Comparison of ENCODE assay signal across 8 cellular contexts in genomic region chr12:49357099-49357678, GRCh38. TPM values are rescaled to one million over a fixed set of nuclear protein-coding genes. Genes with fewer than 3 reads are reported as not detected.
DNase-seq lines count a peak whose midpoint lies in the region; ATAC-seq and TF ChIP-seq lines count a peak whose summit lies in the region.

No MANE protein-coding gene starts in this region.

- no peaks in the 10 kb centered on the region for H3K27me3 ChIP-seq in RWPE2 (ENCODE audit: insufficient read depth, poor library complexity, severe bottlenecking)
- H3K27me3 ChIP-seq in gastroesophageal sphincter: peaks cover 52% of the 10 kb centered on the region

- ATAC-seq in natural killer cell (no peak), RWPE2 (ENCODE audit: low read depth) (peak; percentile 70), gastroesophageal sphincter (no peak), GM21367 (IDR thresholded peaks at IDR 0.05; ENCODE audit: unreplicated experiment) (no peak)
- ATAC-seq in natural killer cell treated with Interleukin-12 subunit alpha and Interleukin-12 subunit beta and Interleukin-15 and Interleukin-18, amount 100 ng/mL, for 72 hours: no peak

- peaks cover 28% of the 10 kb centered on the region for H3K4me1 ChIP-seq in RWPE2 (ENCODE audit: insufficient read depth, poor library complexity, severe bottlenecking)
- H3K4me1 ChIP-seq in gastroesophageal sphincter: peaks cover 0 to 7% (median 0%) of the 10 kb centered on the region in 3 donors

- H3K27ac ChIP-seq in RWPE2 (ENCODE audit: poor library complexity, severe bottlenecking) (peak overlapping the region; percentile 54), gastroesophageal sphincter (no peak overlapping the region)

- H3K4me3 ChIP-seq in RWPE2 (ENCODE audit: severe bottlenecking): no peak overlapping the region
- no peak overlapping the region for H3K4me3 ChIP-seq in gastroesophageal sphincter

- WGBS in gastroesophageal sphincter (ENCODE audit: low coverage in 1 of 2), 2 donors: 12 to 19% methylated on average over 3 of the region's 3 CpGs

- no peaks in the 10 kb centered on the region for H3K36me3 Mint-ChIP-seq in natural killer cell
- H3K36me3 Mint-ChIP-seq in natural killer cell treated with Interleukin-12 subunit alpha and Interleukin-12 subunit beta and Interleukin-15 and Interleukin-18, amount 100 ng/mL, for 72 hours: no peaks in the 10 kb centered on the region

- TF ChIP-seq CTCF in natural killer cell (IDR thresholded peaks at IDR 0.05): peak; percentile 43
- peak; percentile 76 for TF ChIP-seq CTCF in RWPE2 (IDR thresholded peaks at IDR 0.05; ENCODE audit: poor library complexity, severe bottlenecking)
- TF ChIP-seq CTCF in gastroesophageal sphincter (IDR thresholded peaks at IDR 0.05): peak in 3 of 4 experiments; percentile 24 to 34 (median 34)

- no peak for TF ChIP-seq EP300 in gastroesophageal sphincter (IDR thresholded peaks at IDR 0.05)

- intact Hi-C loops in natural killer cell (cut with micrococcal nuclease): no loop called here

- H3K4me1 Mint-ChIP-seq in natural killer cell: peaks cover 7% of the 10 kb centered on the region in 2 donors
- H3K4me1 Mint-ChIP-seq in natural killer cell treated with Interleukin-12 subunit alpha and Interleukin-12 subunit beta and Interleukin-15 and Interleukin-18, amount 100 ng/mL, for 72 hours (ENCODE audit: low read depth in 2 of 2): no peaks in the 10 kb centered on the region

- no peak overlapping the region for H3K27ac Mint-ChIP-seq in natural killer cell
- H3K27ac Mint-ChIP-seq in natural killer cell treated with Interleukin-12 subunit alpha and Interleukin-12 subunit beta and Interleukin-15 and Interleukin-18, amount 100 ng/mL, for 72 hours: no peak overlapping the region

- H3K9me3 Mint-ChIP-seq in natural killer cell: no peaks in the 10 kb centered on the region
- no peaks in the 10 kb centered on the region for H3K9me3 Mint-ChIP-seq in natural killer cell treated with Interleukin-12 subunit alpha and Interleukin-12 subunit beta and Interleukin-15 and Interleukin-18, amount 100 ng/mL, for 72 hours

- no peak for TF ChIP-seq POLR2A in gastroesophageal sphincter (IDR thresholded peaks at IDR 0.05)

- no peak for DNase-seq in natural killer cell
- no peak for DNase-seq in natural killer cell treated with Interleukin-12 subunit alpha and Interleukin-12 subunit beta and Interleukin-15 and Interleukin-18, amount 100 ng/mL, for 72 hours (ENCODE audit: low spot score)
- DNase-seq in RWPE2 (ENCODE audit: low spot score): no peak
- no peak for DNase-seq in cerebellar nuclear complex (lab: John Stamatoyannopoulos, UW)
- no peak for DNase-seq in NCI-H526 (lab: John Stamatoyannopoulos, UW)
- no peak for DNase-seq in central memory CD4-positive, alpha-beta T cell

- H3K4me3 Mint-ChIP-seq in natural killer cell: no peak overlapping the region
- H3K4me3 Mint-ChIP-seq in natural killer cell treated with Interleukin-12 subunit alpha and Interleukin-12 subunit beta and Interleukin-15 and Interleukin-18, amount 100 ng/mL, for 72 hours: no peak overlapping the region

- H3K36me3 ChIP-seq in RWPE2 (ENCODE audit: low read depth): no peaks in the 10 kb centered on the region
- no peaks in the 10 kb centered on the region for H3K36me3 ChIP-seq in gastroesophageal sphincter

- H3K9me3 ChIP-seq in RWPE2 (ENCODE audit: severe bottlenecking) (no peaks in the 10 kb centered on the region), gastroesophageal sphincter (no peaks in the 10 kb centered on the region)

- H3K27me3 Mint-ChIP-seq in natural killer cell (ENCODE audit: low read depth in 2 of 2): peaks cover 22 to 45% of the 10 kb centered on the region in 2 donors
- peaks cover 19 to 50% of the 10 kb centered on the region in 2 donors for H3K27me3 Mint-ChIP-seq in natural killer cell treated with Interleukin-12 subunit alpha and Interleukin-12 subunit beta and Interleukin-15 and Interleukin-18, amount 100 ng/mL, for 72 hours

RNA-seq across cellular contexts. Expression of gene SPATS2, which starts 10.1 kb away (rescaled TPM):
- total RNA-seq in natural killer cell (10 to 100 TPM; 14.6 to 18.4 (median 15.4) TPM), gastroesophageal sphincter (10 to 100 TPM in 2 of 4 donors, 1 to 10 TPM in 2; 8.6 to 17.8 (median 9.5) TPM)
- 10 to 100 TPM; 13.7 to 21.1 TPM for total RNA-seq in natural killer cell treated with Interleukin-12 subunit alpha and Interleukin-12 subunit beta and Interleukin-15 and Interleukin-18, amount 100 ng/mL, for 72 hours

RNA-seq across cellular contexts. Expression of gene DNAJC22, which starts 10.5 kb away (rescaled TPM):
- not detected for total RNA-seq in natural killer cell
- total RNA-seq in natural killer cell treated with Interleukin-12 subunit alpha and Interleukin-12 subunit beta and Interleukin-15 and Interleukin-18, amount 100 ng/mL, for 72 hours: not detected
- total RNA-seq in gastroesophageal sphincter: under 1 TPM in 2 of 4 donors, not detected in 2; 0.08 to 0.40 TPM

RNA-seq across cellular contexts. Expression of gene C1QL4, which starts 20.2 kb away (rescaled TPM):
- not detected for total RNA-seq in natural killer cell
- total RNA-seq in natural killer cell treated with Interleukin-12 subunit alpha and Interleukin-12 subunit beta and Interleukin-15 and Interleukin-18, amount 100 ng/mL, for 72 hours: not detected
- not detected for total RNA-seq in gastroesophageal sphincter

RNA-seq across cellular contexts. Expression of gene TROAP, which starts 34.1 kb away (rescaled TPM):
- total RNA-seq in natural killer cell (1 to 10 TPM in 2 of 3 donors, under 1 TPM in 1; 0.58 to 3.0 (median 2.2) TPM), gastroesophageal sphincter (under 1 TPM in 1 of 4 donors, not detected in 3; 0.22 TPM)
- total RNA-seq in natural killer cell treated with Interleukin-12 subunit alpha and Interleukin-12 subunit beta and Interleukin-15 and Interleukin-18, amount 100 ng/mL, for 72 hours: 100 to 1,000 TPM in 1 of 2 donors, 10 to 100 TPM in 1; 37.4 to 103 TPM
